1 cellular context compared by ENCODE assay signal in the genomic region with DNA sequence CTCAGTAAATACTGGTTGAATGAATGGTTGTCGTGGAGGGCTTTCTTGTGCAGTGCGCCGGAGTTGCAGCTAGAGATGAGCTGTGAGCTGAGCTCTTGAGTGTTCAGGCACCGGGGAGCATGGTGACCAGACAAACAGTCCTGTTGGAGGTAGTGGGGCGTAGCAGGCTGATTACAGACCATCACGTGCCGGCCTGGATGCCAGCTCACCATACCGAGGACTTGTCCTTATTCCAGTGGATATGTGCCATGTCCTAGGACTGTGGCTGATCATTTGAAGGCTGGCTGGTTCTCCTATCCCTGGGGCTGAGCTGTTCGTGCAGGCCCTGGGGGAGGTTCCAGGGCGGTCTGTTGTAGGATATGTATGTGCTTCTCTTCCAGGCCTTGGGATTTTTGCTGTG.
TF ChIP-seq lines count a peak whose summit lies in the region.

No MANE protein-coding gene starts in this region.

TF ChIP-seq in GM12878, 131 proteins besides CTCF, POLR2A, EP300 and RAD21 (continued from another document):
- TF ChIP-seq RBBP5 (conservative IDR thresholded peaks at IDR 0.05) (no peak), TBL1XR1 (IDR thresholded peaks at IDR 0.05; ENCODE audit: low read depth, low read length) (no peak), SUPT20H (IDR thresholded peaks at IDR 0.05; ENCODE audit: borderline replicate concordance, control insufficient read depth, low read depth, low read length) (no peak)
- TF ChIP-seq, protein P1, sequence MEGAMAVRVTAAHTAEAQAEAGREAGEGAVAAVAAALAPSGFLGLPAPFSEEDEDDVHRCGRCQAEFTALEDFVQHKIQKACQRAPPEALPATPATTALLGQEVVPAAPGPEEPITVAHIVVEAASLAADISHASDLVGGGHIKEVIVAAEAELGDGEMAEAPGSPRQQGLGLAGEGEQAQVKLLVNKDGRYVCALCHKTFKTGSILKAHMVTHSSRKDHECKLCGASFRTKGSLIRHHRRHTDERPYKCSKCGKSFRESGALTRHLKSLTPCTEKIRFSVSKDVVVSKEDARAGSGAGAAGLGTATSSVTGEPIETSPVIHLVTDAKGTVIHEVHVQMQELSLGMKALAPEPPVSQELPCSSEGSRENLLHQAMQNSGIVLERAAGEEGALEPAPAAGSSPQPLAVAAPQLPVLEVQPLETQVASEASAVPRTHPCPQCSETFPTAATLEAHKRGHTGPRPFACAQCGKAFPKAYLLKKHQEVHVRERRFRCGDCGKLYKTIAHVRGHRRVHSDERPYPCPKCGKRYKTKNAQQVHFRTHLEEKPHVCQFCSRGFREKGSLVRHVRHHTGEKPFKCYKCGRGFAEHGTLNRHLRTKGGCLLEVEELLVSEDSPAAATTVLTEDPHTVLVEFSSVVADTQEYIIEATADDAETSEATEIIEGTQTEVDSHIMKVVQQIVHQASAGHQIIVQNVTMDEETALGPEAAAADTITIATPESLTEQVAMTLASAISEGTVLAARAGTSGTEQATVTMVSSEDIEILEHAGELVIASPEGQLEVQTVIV (IDR thresholded peaks at IDR 0.05; ENCODE audit: borderline replicate concordance, partially characterized antibody), result no peak
